In genomic region chr11:47507016-47507631, GRCh38 we compare ENCODE assay signal across 12 cellular contexts. TPM values are rescaled to one million over a fixed set of nuclear protein-coding genes. Genes with fewer than 3 reads are reported as not detected.
DNase-seq lines count a peak whose midpoint lies in the region; ATAC-seq, FAIRE-seq and TF ChIP-seq lines count a peak whose summit lies in the region.
"Had no signal": no experiment of that assay in that cellular context is flagged by ENCODE, and none has a peak within 500 bp of the region (broad histone marks: within the 10 kb centered on the region; RNA-seq: fewer than 3 reads in every experiment).

No MANE protein-coding gene starts in this region.

- peaks cover 18% of the 10 kb centered on the region; the same call in 1 of the 2 replicates for H4K20me1 ChIP-seq in SU-DHL-6 (ENCODE audit: low read depth, low read length)

- TF ChIP-seq CTCF in cardiac muscle cell (IDR thresholded peaks at IDR 0.05; ENCODE audit: low read depth, low read length) (no peak), SU-DHL-6 (IDR thresholded peaks at IDR 0.05; ENCODE audit: insufficient read depth, low read length, poor library complexity, severe bottlenecking) (no peak), fibroblast of villous mesenchyme (IDR thresholded peaks at IDR 0.05; ENCODE audit: insufficient read depth, low read depth, low read length) (no peak), uterus (IDR thresholded peaks at IDR 0.05) (no peak), pancreas (IDR thresholded peaks at IDR 0.05) (no peak)

- no peak overlapping the region for H2AFZ ChIP-seq in SU-DHL-6 (ENCODE audit: low read depth, low read length, severe bottlenecking)

- no peak overlapping the region for H3K9ac ChIP-seq in SU-DHL-6 (ENCODE audit: low read length)

- H3K4me1 ChIP-seq in cardiac muscle cell (ENCODE audit: low read depth) (peaks cover 25% of the 10 kb centered on the region), uterus (peaks cover 3 to 5% of the 10 kb centered on the region in 2 donors), pancreas (peaks cover 5 to 25% (median 21%) of the 10 kb centered on the region in 3 donors)

- peak overlapping the region; percentile 2 for H3K4me2 ChIP-seq in SU-DHL-6 (ENCODE audit: low read depth, low read length, poor library complexity, severe bottlenecking)

- H3K4me3 ChIP-seq in cardiac muscle cell (no peak overlapping the region), SU-DHL-6 (ENCODE audit: insufficient read depth, low read length, poor library complexity, severe bottlenecking) (no peak overlapping the region), fibroblast of villous mesenchyme (ENCODE audit: low read depth, low read length) (no peak overlapping the region), uterus (peak overlapping the region in 1 of 2 donors; percentile 5), pancreas (no peak overlapping the region)
- H3K4me3 ChIP-seq: heart right ventricle had no signal

- no peaks in the 10 kb centered on the region for H3K36me3 ChIP-seq in cardiac muscle cell
- no peaks in the 10 kb centered on the region for H3K36me3 ChIP-seq in SU-DHL-6 (ENCODE audit: low read length)
- H3K36me3 ChIP-seq in uterus = no peaks in the 10 kb centered on the region
- H3K36me3 ChIP-seq in pancreas = no peaks in the 10 kb centered on the region

- FAIRE-seq in pancreas (lab: Jason Lieb, UNC) = no peak

- intact Hi-C loops in left cardiac atrium (cut with DNase I) (no loop called here), uterus (cut with DNase I; ENCODE audit: low total_unique reads) (no loop called here), pancreas (cut with DNase I) (no loop called here)

- H3K27ac ChIP-seq in cardiac muscle cell (peak overlapping the region; percentile 92), SU-DHL-6 (ENCODE audit: low read depth, low read length) (peak overlapping the region; percentile 49; the same call in 1 of the 2 replicates), uterus (peak overlapping the region; percentile 65 to 70), pancreas (no peak overlapping the region)

- DNase-seq in cardiac muscle cell (ENCODE audit: low read depth in 1 of 2, low spot score in 1 of 2) = peak in 1 of 2 donors; percentile 8
- DNase-seq in left cardiac atrium = no peak
- peak; percentile 67 for DNase-seq in fibroblast of villous mesenchyme (ENCODE audit: low read depth)
- DNase-seq in uterus = no peak
- no peak for DNase-seq in pancreas
- DNase-seq in COLO829 (ENCODE audit: low spot score) = no peak
- no peak for DNase-seq in stimulated activated CD4-positive, alpha-beta T cell treated with anti-CD3 and anti-CD28 coated beads, Interleukin-4, amount 100 ng/mL, for 24 hours
- DNase-seq: activated naive CD4-positive, alpha-beta T cell treated with Interleukin-2 at 50 U/mL for 16 hours; heart right ventricle; NCI-H187 treated with DMSO at 0.1 percent for 48 hours; posterior cingulate gyrus had no signal

- no peak for ATAC-seq in left cardiac atrium
- ATAC-seq in pancreas = no peak

- 70 to 75% methylated on average over 8 of the region's 8 CpGs for WGBS in pancreas, 2 donors

- peaks cover 100% of the 10 kb centered on the region for H3K79me2 ChIP-seq in SU-DHL-6 (ENCODE audit: insufficient read depth, low read length)

- peaks cover 15% of the 10 kb centered on the region for H3F3A ChIP-seq in SU-DHL-6 (ENCODE audit: insufficient read depth)

- no peak for TF ChIP-seq POLR2A in uterus (IDR thresholded peaks at IDR 0.05)

- no peaks in the 10 kb centered on the region for H3K27me3 ChIP-seq in cardiac muscle cell
- no peaks in the 10 kb centered on the region for H3K27me3 ChIP-seq in SU-DHL-6 (ENCODE audit: low read length)
- no peaks in the 10 kb centered on the region for H3K27me3 ChIP-seq in uterus
- no peaks in the 10 kb centered on the region for H3K27me3 ChIP-seq in pancreas
- H3K27me3 ChIP-seq: heart right ventricle had no signal

- no peaks in the 10 kb centered on the region for H3K9me3 ChIP-seq in cardiac muscle cell (ENCODE audit: low read depth)
- H3K9me3 ChIP-seq in SU-DHL-6 (ENCODE audit: insufficient read depth, low read length) = no peaks in the 10 kb centered on the region
- no peaks in the 10 kb centered on the region for H3K9me3 ChIP-seq in uterus
- H3K9me3 ChIP-seq in pancreas = no peaks in the 10 kb centered on the region
- H3K9me3 ChIP-seq: heart right ventricle had no signal

- no peaks in the 10 kb centered on the region for H3K9me2 ChIP-seq in SU-DHL-6 (replicated peaks; ENCODE audit: insufficient read depth, low read length)

RNA-seq across cellular contexts. Expression of gene CELF1, which starts 45.8 kb away (rescaled TPM):
- total RNA-seq in cardiac muscle cell (72.2 and 178 TPM in 2 replicates), left cardiac atrium (10 to 100 TPM; 64.5 to 81.9 TPM), fibroblast of villous mesenchyme (124 and 128 TPM in 2 replicates), uterus (100 to 1,000 TPM in 3 of 4 donors, 10 to 100 TPM in 1; 51.2 to 138 (median 121) TPM), pancreas (10 to 100 TPM; 31.0 to 56.3 (median 38.4) TPM)
- polyA plus RNA-seq in cardiac muscle cell (98.9 and 162 TPM in 2 replicates), pancreas (10 to 100 TPM; 20.0 to 29.5 TPM)

RNA-seq across cellular contexts. Expression of gene RAPSN, which starts 58.2 kb away (rescaled TPM):
- total RNA-seq in cardiac muscle cell = not detected in 2 replicates
- not detected in 2 replicates for polyA plus RNA-seq in cardiac muscle cell
- total RNA-seq in left cardiac atrium = not detected
- total RNA-seq in fibroblast of villous mesenchyme = under 0.01 and 0.43 TPM in 2 replicates
- total RNA-seq in uterus = under 1 TPM in 1 of 4 donors, not detected in 3; 0.41 TPM
- under 1 TPM; 0.18 to 0.56 (median 0.30) TPM for total RNA-seq in pancreas
- polyA plus RNA-seq in pancreas = under 1 TPM; 0.34 to 0.92 TPM

RNA-seq across cellular contexts. Expression of gene PTPMT1, which starts 58.3 kb away (rescaled TPM):
- total RNA-seq in cardiac muscle cell (212 and 246 TPM in 2 replicates), left cardiac atrium (10 to 100 TPM; 18.1 to 19.2 TPM), fibroblast of villous mesenchyme (66.7 and 71.7 TPM in 2 replicates), uterus (10 to 100 TPM; 28.5 to 74.4 (median 48.7) TPM), pancreas (10 to 100 TPM; 15.7 to 24.7 (median 19.6) TPM)
- polyA plus RNA-seq in cardiac muscle cell (123 and 143 TPM in 2 replicates), pancreas (10 to 100 TPM; 24.6 to 34.3 TPM)

Comparison
In these comparisons a context has a peak if more than half of its experiments do, and no peak if none do; other contexts are left out.
1. H3K27ac ChIP-seq: peak in cardiac muscle cell (single experiment), SU-DHL-6 (single experiment) and uterus (2 of 2); none in pancreas (0 of 4).